20 cellular contexts compared by ENCODE assay signal in the genomic region with DNA sequence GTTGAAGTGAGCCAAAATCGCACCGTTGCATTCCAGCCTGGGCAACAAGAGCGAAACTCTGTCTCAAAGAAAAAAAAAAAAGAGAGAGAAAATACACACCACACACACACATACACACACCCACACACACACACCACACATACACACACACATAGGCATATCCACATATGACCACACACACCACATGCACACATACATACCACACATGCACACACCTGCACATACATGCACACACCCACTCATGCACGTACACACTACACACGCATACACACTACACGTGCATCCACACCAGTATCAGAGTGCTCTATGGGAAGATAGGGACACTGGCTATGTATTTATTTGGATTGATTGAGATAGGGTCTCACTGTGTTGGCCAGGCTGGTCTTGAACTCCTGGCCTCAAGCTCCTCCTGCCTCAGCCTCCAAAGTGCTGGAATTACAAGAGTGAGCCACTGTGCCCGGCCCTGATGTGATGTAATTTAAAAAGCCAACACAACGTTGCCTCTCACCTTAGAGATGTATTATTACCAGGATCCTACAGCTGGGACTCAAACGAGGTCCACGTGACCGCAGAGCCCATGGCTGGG. TPM values are rescaled to one million over a fixed set of nuclear protein-coding genes. Genes with fewer than 3 reads are reported as not detected.
DNase-seq lines count a peak whose midpoint lies in the region; ATAC-seq, FAIRE-seq and TF ChIP-seq lines count a peak whose summit lies in the region.
"Had no signal": no experiment of that assay in that cellular context is flagged by ENCODE, and none has a peak within 500 bp of the region (broad histone marks: within the 10 kb centered on the region; RNA-seq: fewer than 3 reads in every experiment).

No MANE protein-coding gene starts in this region.

- peaks cover 0 to 6% (median 0%) of the 10 kb centered on the region in 7 donors for H3K4me1 Mint-ChIP-seq in naive thymus-derived CD4-positive, alpha-beta T cell
- peaks cover 13% of the 10 kb centered on the region for H3K4me1 Mint-ChIP-seq in type B pancreatic cell (ENCODE audit: unreplicated experiment)
- H3K4me1 Mint-ChIP-seq: CD4-positive, alpha-beta memory T cell had no signal

- H3K4me2 ChIP-seq in IMR-90 (ENCODE audit: low read depth, low read length) (no peak overlapping the region), K562 (ENCODE audit: insufficient read depth, low read length) (no peak overlapping the region)
- H3K4me2 ChIP-seq: BLaER1 had no signal

- ATAC-seq in IMR-90 (ENCODE audit: low read depth) (no peak), K562 (no peak), HG03565 (IDR thresholded peaks at IDR 0.05; ENCODE audit: unreplicated experiment) (no peak), GM18519 (IDR thresholded peaks at IDR 0.05; ENCODE audit: low FRiP score, unreplicated experiment) (no peak), GM21528 (IDR thresholded peaks at IDR 0.05; ENCODE audit: low FRiP score, unreplicated experiment) (no peak)
- peak; percentile 20 for ATAC-seq in naive thymus-derived CD4-positive, alpha-beta T cell

- H3K9me1 ChIP-seq in IMR-90 (ENCODE audit: insufficient read depth, low read length) (peaks cover 5% of the 10 kb centered on the region), K562 (ENCODE audit: control insufficient read depth, insufficient read depth, low read length) (no peaks in the 10 kb centered on the region)

- TF ChIP-seq RAD21 in IMR-90 (IDR thresholded peaks at IDR 0.05; ENCODE audit: low read length) (no peak), K562 (CRISPR knock-in tag; conservative IDR thresholded peaks at IDR 0.05 in 1 of 2, IDR thresholded peaks at IDR 0.05 in 1 of 2) (no peak)

- no peak overlapping the region for H3K56ac ChIP-seq in IMR-90 (ENCODE audit: extremely low read depth, insufficient read depth, low read length)

- H3K27ac ChIP-seq in IMR-90 (ENCODE audit: insufficient read depth, low read length) (no peak overlapping the region), K562 (ENCODE audit: extremely low read depth, low read depth, low read length) (no peak overlapping the region)
- no peak overlapping the region for H3K27ac ChIP-seq in naive thymus-derived CD4-positive, alpha-beta T cell (ENCODE audit: low read depth, low read length)
- H3K27ac ChIP-seq: BLaER1 had no signal

- TF ChIP-seq CTCF in IMR-90 (conservative IDR thresholded peaks at IDR 0.05; ENCODE audit: low read depth, low read length) (no peak), K562 (IDR thresholded peaks at IDR 0.05 in 2 of 3, conservative IDR thresholded peaks at IDR 0.05 in 1 of 3; ENCODE audit: insufficient read depth in 2 of 3, low read depth in 1 of 3, low read length in 3 of 3) (no peak), type B pancreatic cell (conservative IDR thresholded peaks at IDR 0.05) (no peak)

- H4K20me1 ChIP-seq in IMR-90 (ENCODE audit: insufficient read depth, low read length): no peaks in the 10 kb centered on the region; the same call in 1 of the 2 replicates
- H4K20me1 ChIP-seq in K562 (replicated peaks; ENCODE audit: control insufficient read depth, insufficient read depth, low read length): peaks cover 8% of the 10 kb centered on the region; the same call in 1 of the 2 replicates
- H4K20me1 ChIP-seq: BLaER1 had no signal

- H3K9me3 Mint-ChIP-seq in naive thymus-derived CD4-positive, alpha-beta T cell: peaks cover 0 to 3% (median 0%) of the 10 kb centered on the region in 11 donors
- H3K9me3 Mint-ChIP-seq in type B pancreatic cell: no peaks in the 10 kb centered on the region
- H3K9me3 Mint-ChIP-seq: HFFc6 had no signal

- no peaks in the 10 kb centered on the region for H3K79me2 ChIP-seq in K562 (ENCODE audit: control insufficient read depth, insufficient read depth, low read length)

- no peak overlapping the region for H3K27ac Mint-ChIP-seq in naive thymus-derived CD4-positive, alpha-beta T cell
- no peak overlapping the region for H3K27ac Mint-ChIP-seq in type B pancreatic cell
- H3K27ac Mint-ChIP-seq: CD4-positive, alpha-beta memory T cell; HFFc6 had no signal

- H3K4ac ChIP-seq in IMR-90 (ENCODE audit: low read depth, low read length): no peak overlapping the region

- CTCF ChIA-PET in IMR-90 (lab: Yijun Ruan, JAX): interaction anchor here (0.7 kb wide), 1 partner anchor 21 kb away, joined by 3 read pairs; no protein-coding TSS in a partner anchor
- CTCF ChIA-PET in K562 (lab: Yijun Ruan, JAX; ENCODE audit: low intra/inter-chr PET ratio): interaction anchor here (1.3 kb wide), 1 partner anchor 47 kb away, joined by 3 read pairs; no protein-coding TSS in a partner anchor
- CTCF ChIA-PET in naive thymus-derived CD4-positive, alpha-beta T cell (lab: Charles Lee): no interaction called here

- in situ Hi-C loops in IMR-90 (cut with MboI; ENCODE audit: low sequenced_read_pairs) (no loop called here), K562 (cut with MboI) (no loop called here)

- H3K18ac ChIP-seq in IMR-90 (ENCODE audit: low read depth, low read length): no peak overlapping the region

- no peak overlapping the region for H2BK20ac ChIP-seq in IMR-90 (ENCODE audit: low read depth, low read length)

- no peak overlapping the region for H4K5ac ChIP-seq in IMR-90 (ENCODE audit: low read depth, low read length)

- H2AK9ac ChIP-seq in IMR-90 (replicated peaks; ENCODE audit: low read depth, low read length, poor library complexity): no peak overlapping the region

- H3K4me1 ChIP-seq in IMR-90 (ENCODE audit: control insufficient read depth, insufficient read depth, low read length) (no peaks in the 10 kb centered on the region), K562 (replicated peaks in 1 of 2; ENCODE audit: control insufficient read depth in 2 of 2, insufficient read depth in 2 of 2, low read length in 2 of 2) (peaks cover 0 to 19% of the 10 kb centered on the region in 2 experiments; a peak in 3 of 5 replicates)
- no peaks in the 10 kb centered on the region for H3K4me1 ChIP-seq in naive thymus-derived CD4-positive, alpha-beta T cell (ENCODE audit: control insufficient read depth in 2 of 2, insufficient read depth in 2 of 2, low read length in 2 of 2)
- H3K4me1 ChIP-seq: BLaER1 had no signal

- no peaks in the 10 kb centered on the region for H3K79me1 ChIP-seq in IMR-90 (ENCODE audit: low read depth in 1 of 2, low read length in 2 of 2)

- peaks cover 0 to 10% (median 0%) of the 10 kb centered on the region in 5 donors for H3K36me3 Mint-ChIP-seq in naive thymus-derived CD4-positive, alpha-beta T cell
- H3K36me3 Mint-ChIP-seq in type B pancreatic cell: no peaks in the 10 kb centered on the region
- H3K36me3 Mint-ChIP-seq: CD4-positive, alpha-beta memory T cell had no signal

- FAIRE-seq in GM12891 (lab: Jason Lieb, UNC): peak; percentile 23
- FAIRE-seq in K562 (lab: Jason Lieb, UNC): peak; percentile 15
- FAIRE-seq: H54 had no signal

- no peak overlapping the region for H3K4me3 Mint-ChIP-seq in naive thymus-derived CD4-positive, alpha-beta T cell
- H3K4me3 Mint-ChIP-seq in type B pancreatic cell: no peak overlapping the region
- H3K4me3 Mint-ChIP-seq: CD14-positive monocyte; CD4-positive, alpha-beta memory T cell; HFFc6 had no signal

- H3K36me3 ChIP-seq in IMR-90 (ENCODE audit: control insufficient read depth, insufficient read depth, low read length) (peaks cover 2% of the 10 kb centered on the region), K562 (ENCODE audit: control insufficient read depth, insufficient read depth, low read length) (no peaks in the 10 kb centered on the region)
- no peaks in the 10 kb centered on the region for H3K36me3 ChIP-seq in naive thymus-derived CD4-positive, alpha-beta T cell (ENCODE audit: control insufficient read depth in 2 of 3, insufficient read depth in 3 of 3, low read length in 3 of 3)

- no peaks in the 10 kb centered on the region for H3K27me3 Mint-ChIP-seq in naive thymus-derived CD4-positive, alpha-beta T cell
- peaks cover 22% of the 10 kb centered on the region for H3K27me3 Mint-ChIP-seq in type B pancreatic cell
- H3K27me3 Mint-ChIP-seq: CD4-positive, alpha-beta memory T cell had no signal

- H3K9me3 ChIP-seq in IMR-90 (ENCODE audit: control insufficient read depth, insufficient read depth, low read length) (peaks cover 2% of the 10 kb centered on the region; the same call in 1 of the 2 replicates), K562 (replicated peaks; ENCODE audit: control insufficient read depth, insufficient read depth, low read depth, low read length) (peaks cover 5% of the 10 kb centered on the region)
- H3K9me3 ChIP-seq in naive thymus-derived CD4-positive, alpha-beta T cell (ENCODE audit: control insufficient read depth in 2 of 3, low read length in 3 of 3): peaks cover 0 to 6% (median 0%) of the 10 kb centered on the region in 3 experiments
- H3K9me3 ChIP-seq: BLaER1 had no signal

- no peak overlapping the region for H3K9ac ChIP-seq in IMR-90 (ENCODE audit: low read depth, low read length)
- H3K9ac ChIP-seq in K562 (ENCODE audit: insufficient read depth in 1 of 2, low read depth in 2 of 2, low read length in 2 of 2): no peak overlapping the region
- H3K9ac ChIP-seq: BLaER1 had no signal

- POLR2A ChIA-PET in IMR-90 (lab: Charles Lee; ENCODE audit: unreplicated experiment) (no interaction called here), K562 (lab: Yijun Ruan, JAX) (interaction anchor here (0.6 kb wide), 1 partner anchor 56 kb away, joined by 3 read pairs; no protein-coding TSS in a partner anchor)
- POLR2A ChIA-PET in naive thymus-derived CD4-positive, alpha-beta T cell (lab: Charles Lee): no interaction called here

- no peak overlapping the region for H4K91ac ChIP-seq in IMR-90 (ENCODE audit: insufficient read depth, low read depth, low read length)

- intact Hi-C loops in IMR-90 (cut with micrococcal nuclease) (no loop called here), K562 (cut with micrococcal nuclease) (no loop called here)
- intact Hi-C loops in naive thymus-derived CD4-positive, alpha-beta T cell (cut with micrococcal nuclease): no loop called here

- H2BK120ac ChIP-seq in IMR-90 (ENCODE audit: low read depth, low read length): no peak overlapping the region

- peak overlapping the region; percentile 26 for H2AFZ ChIP-seq in IMR-90 (replicated peaks; ENCODE audit: low read length, poor library complexity)
- no peak overlapping the region for H2AFZ ChIP-seq in K562 (ENCODE audit: low read depth, low read length)

- dilution Hi-C loops in IMR-90 (cut with HindIII; ENCODE audit: low sequenced_read_pairs, unreplicated experiment): no loop called here

- H2BK15ac ChIP-seq in IMR-90 (ENCODE audit: low read depth, low read length): no peak overlapping the region

- BruUV-seq in IMR-90 (replicated peaks; lab: Mats Ljungman, UMichigan) (no TSS peak), K562 (replicated peaks; lab: Mats Ljungman, UMichigan) (no TSS peak)

- no peak for TF ChIP-seq EP300 in K562 (IDR thresholded peaks at IDR 0.05; ENCODE audit: low read length)

- H4K8ac ChIP-seq in IMR-90 (ENCODE audit: low read depth in 2 of 2, low read length in 2 of 2): no peak overlapping the region

- no peak overlapping the region for H3K14ac ChIP-seq in IMR-90 (replicated peaks; ENCODE audit: low read depth, low read length)

- no CpG with 5 or more reads among the region's 11 CpGs for WGBS in IMR-90 (ENCODE audit: extremely low coverage in 2 of 2, insufficient read length in 1 of 2), 2 experiments
- 32% methylated on average over 10 of the region's 11 CpGs for WGBS in K562 (ENCODE audit: insufficient coverage, low coverage, missing lambda C conversion rate)

- no peak overlapping the region for H2AK5ac ChIP-seq in IMR-90 (ENCODE audit: low read depth, low read length)

- TF ChIP-seq POLR2A in GM12891 (IDR thresholded peaks at IDR 0.05; ENCODE audit: low read depth, low read length) (no peak), IMR-90 (IDR thresholded peaks at IDR 0.05; ENCODE audit: low read depth, low read length) (no peak), K562 (conservative IDR thresholded peaks at IDR 0.05) (no peak)

- DNase-seq in GM12891 (ENCODE audit: insufficient read length, low spot score): no peak
- no peak for DNase-seq in IMR-90
- no peak for DNase-seq in K562 (ENCODE audit: extremely low read depth in 1 of 4, low spot score in 3 of 4)
- DNase-seq in naive thymus-derived CD4-positive, alpha-beta T cell: no peak
- no peak for DNase-seq in type B pancreatic cell (ENCODE audit: extremely low spot score, unreplicated experiment)
- DNase-seq: 8988T; Calu3; CD4-positive, alpha-beta memory T cell; DMS79 treated with DMSO at 0.1 percent for 48 hours; GF-D8; HCEC 1CT; HFFc6; Karpas-422; KBM-7 had no signal

- H3K4me3 ChIP-seq in IMR-90 (ENCODE audit: insufficient read depth, low read depth, low read length) (no peak overlapping the region), K562 (no peak overlapping the region)
- H3K4me3 ChIP-seq in naive thymus-derived CD4-positive, alpha-beta T cell (ENCODE audit: low read length): no peak overlapping the region
- H3K4me3 ChIP-seq: BLaER1 had no signal

- no peak overlapping the region for H2BK5ac ChIP-seq in IMR-90 (ENCODE audit: low read depth, low read length, poor library complexity, severe bottlenecking)

- H3K27me3 ChIP-seq in IMR-90 (ENCODE audit: control insufficient read depth, insufficient read depth, low read length): no peaks in the 10 kb centered on the region
- H3K27me3 ChIP-seq in K562 (ENCODE audit: control insufficient read depth in 2 of 2, insufficient read depth in 2 of 2, low read length in 2 of 2): peaks cover 23 to 38% of the 10 kb centered on the region in 2 experiments
- H3K27me3 ChIP-seq in naive thymus-derived CD4-positive, alpha-beta T cell (ENCODE audit: control insufficient read depth in 2 of 2, insufficient read depth in 2 of 2, low read length in 2 of 2): no peaks in the 10 kb centered on the region
- H3K27me3 ChIP-seq: BLaER1 had no signal

- no peak overlapping the region for H3K23ac ChIP-seq in IMR-90 (ENCODE audit: low read depth, low read length)

RNA-seq across cellular contexts. Expression of gene GINS2, which starts 17.8 kb away (rescaled TPM):
- 21.0 TPM for polyA plus RNA-seq in GM12891 (2012; ENCODE audit: low read depth, missing spikeins)
- total RNA-seq in IMR-90 (2012; rRNA removed): 12.8 and 13.4 TPM in 2 replicates
- polyA plus RNA-seq in IMR-90 (2012; rRNA removed): 11.3 and 12.0 TPM in 2 replicates
- 4.0 and 9.5 TPM in 2 replicates for polyA plus RNA-seq in IMR-90 (2012; cell fraction: cytosol; rRNA removed)
- 1.7 and 3.6 TPM in 2 replicates for polyA plus RNA-seq in IMR-90 (2012; cell fraction: nucleus; rRNA removed; ENCODE audit: low replicate concordance)
- 24.8 and 32.7 TPM in 2 replicates for total RNA-seq in K562 (2011; cell fraction: chromatin; rRNA removed; ENCODE audit: low replicate concordance)
- 24.2 and 24.5 TPM in 2 replicates for total RNA-seq in K562 (2011; cell fraction: nucleolus; rRNA removed)
- 23.2 and 33.3 TPM in 2 replicates for total RNA-seq in K562 (2011; cell fraction: nucleoplasm; rRNA removed)
- total RNA-seq in K562 (2014; rRNA removed): 42.0 and 44.2 TPM in 2 replicates
- total RNA-seq in K562 (2014; rRNA removed; fragmentation: Illumina TruSeq; extraction: Trizol): 43.8 and 47.3 TPM in 2 replicates
- total RNA-seq in K562 (2015; rRNA removed; fragmentation: Illumina TruSeq; extraction: Trizol): 39.4 and 40.4 TPM in 2 replicates
- total RNA-seq in K562 (2021): 57.5 and 61.6 TPM in 2 replicates
- 38.4 and 44.6 TPM in 2 replicates for polyA plus RNA-seq in K562 (2011; rRNA removed)
- 27.8 and 34.2 TPM in 2 replicates for polyA plus RNA-seq in K562 (2011; cell fraction: cytosol; rRNA removed)
- polyA plus RNA-seq in K562 (2011; cell fraction: nucleus; rRNA removed): 15.7 and 20.5 TPM in 2 replicates
- 26.1 and 33.8 TPM in 2 replicates for polyA plus RNA-seq in K562 (2012)
- 41.4 and 49.8 TPM in 2 replicates for polyA plus RNA-seq in K562 (2014; fragmentation: Illumina TruSeq; extraction: Trizol)
- 10 to 100 TPM; 61.3 to 76.2 TPM for polyA plus RNA-seq in K562 (2014; fragmentation: Nextera tagmentation; extraction: Ambion mirVana)
- 42.3 and 42.9 TPM in 2 replicates for polyA plus RNA-seq in K562 (2014; rRNA removed)
- polyA minus RNA-seq in K562 (2011; rRNA and poly(A)+ RNA removed): 25.6 and 28.3 TPM in 2 replicates
- polyA minus RNA-seq in K562 (2011; cell fraction: cytosol; rRNA and poly(A)+ RNA removed): 13.6 and 17.8 TPM in 2 replicates
- 10.2 and 13.2 TPM in 2 replicates for polyA minus RNA-seq in K562 (2011; cell fraction: nucleus; rRNA and poly(A)+ RNA removed)
- total RNA-seq in naive thymus-derived CD4-positive, alpha-beta T cell: 10 to 100 TPM in 1 of 5 experiments, 1 to 10 TPM in 4; 1.0 to 43.6 (median 1.9) TPM
- 1 to 10 TPM; 1.3 to 2.1 TPM for polyA plus RNA-seq in naive thymus-derived CD4-positive, alpha-beta T cell
- 13.7 and 39.9 TPM in 2 replicates for total RNA-seq in type B pancreatic cell (ENCODE audit: low replicate concordance)

RNA-seq across cellular contexts. Expression of gene C16orf74, which starts 44.4 kb away (rescaled TPM):
- polyA plus RNA-seq in GM12891 (2012; ENCODE audit: low read depth, missing spikeins): 7.5 TPM
- total RNA-seq in IMR-90 (2012; rRNA removed) (4.5 and 5.0 TPM in 2 replicates), K562 (2014; rRNA removed) (not detected in 2 replicates), K562 (2014; rRNA removed; fragmentation: Illumina TruSeq; extraction: Trizol) (not detected in 2 replicates), K562 (2015; rRNA removed; fragmentation: Illumina TruSeq; extraction: Trizol) (not detected in 2 replicates), K562 (2021) (not detected in 2 replicates), type B pancreatic cell (ENCODE audit: low replicate concordance) (3.1 and 4.9 TPM in 2 replicates)
- polyA plus RNA-seq in IMR-90 (2012; rRNA removed) (12.2 and 18.5 TPM in 2 replicates), K562 (2011; rRNA removed) (0.11 TPM in 1 of 2 replicates, not detected in the other), K562 (2014; fragmentation: Illumina TruSeq; extraction: Trizol) (not detected in 2 replicates), K562 (2014; fragmentation: Nextera tagmentation; extraction: Ambion mirVana) (not detected), K562 (2014; rRNA removed) (not detected in 2 replicates)
- 21.0 and 28.2 TPM in 2 replicates for polyA plus RNA-seq in IMR-90 (2012; cell fraction: cytosol; rRNA removed)
- polyA plus RNA-seq in IMR-90 (2012; cell fraction: nucleus; rRNA removed; ENCODE audit: low replicate concordance): 12.0 and 16.7 TPM in 2 replicates
- total RNA-seq in K562 (2011; cell fraction: chromatin; rRNA removed; ENCODE audit: low replicate concordance): not detected in 2 replicates
- total RNA-seq in K562 (2011; cell fraction: nucleolus; rRNA removed): not detected in 2 replicates
- not detected in 2 replicates for total RNA-seq in K562 (2011; cell fraction: nucleoplasm; rRNA removed)
- not detected in 2 replicates for polyA plus RNA-seq in K562 (2011; cell fraction: cytosol; rRNA removed)
- not detected in 2 replicates for polyA plus RNA-seq in K562 (2011; cell fraction: nucleus; rRNA removed)
- not detected in 2 replicates for polyA plus RNA-seq in K562 (2012)
- polyA minus RNA-seq in K562 (2011; rRNA and poly(A)+ RNA removed): not detected in 2 replicates
- polyA minus RNA-seq in K562 (2011; cell fraction: cytosol; rRNA and poly(A)+ RNA removed): not detected in 2 replicates
- polyA minus RNA-seq in K562 (2011; cell fraction: nucleus; rRNA and poly(A)+ RNA removed): not detected in 2 replicates
- 10 to 100 TPM in 3 of 5 experiments, 1 to 10 TPM in 1, under 1 TPM in 1; 0.99 to 19.8 (median 11.7) TPM for total RNA-seq in naive thymus-derived CD4-positive, alpha-beta T cell
- 10 to 100 TPM; 13.1 to 16.0 TPM for polyA plus RNA-seq in naive thymus-derived CD4-positive, alpha-beta T cell
